Comparison of ENCODE assay signal across 1 cellular context in the genomic region with DNA sequence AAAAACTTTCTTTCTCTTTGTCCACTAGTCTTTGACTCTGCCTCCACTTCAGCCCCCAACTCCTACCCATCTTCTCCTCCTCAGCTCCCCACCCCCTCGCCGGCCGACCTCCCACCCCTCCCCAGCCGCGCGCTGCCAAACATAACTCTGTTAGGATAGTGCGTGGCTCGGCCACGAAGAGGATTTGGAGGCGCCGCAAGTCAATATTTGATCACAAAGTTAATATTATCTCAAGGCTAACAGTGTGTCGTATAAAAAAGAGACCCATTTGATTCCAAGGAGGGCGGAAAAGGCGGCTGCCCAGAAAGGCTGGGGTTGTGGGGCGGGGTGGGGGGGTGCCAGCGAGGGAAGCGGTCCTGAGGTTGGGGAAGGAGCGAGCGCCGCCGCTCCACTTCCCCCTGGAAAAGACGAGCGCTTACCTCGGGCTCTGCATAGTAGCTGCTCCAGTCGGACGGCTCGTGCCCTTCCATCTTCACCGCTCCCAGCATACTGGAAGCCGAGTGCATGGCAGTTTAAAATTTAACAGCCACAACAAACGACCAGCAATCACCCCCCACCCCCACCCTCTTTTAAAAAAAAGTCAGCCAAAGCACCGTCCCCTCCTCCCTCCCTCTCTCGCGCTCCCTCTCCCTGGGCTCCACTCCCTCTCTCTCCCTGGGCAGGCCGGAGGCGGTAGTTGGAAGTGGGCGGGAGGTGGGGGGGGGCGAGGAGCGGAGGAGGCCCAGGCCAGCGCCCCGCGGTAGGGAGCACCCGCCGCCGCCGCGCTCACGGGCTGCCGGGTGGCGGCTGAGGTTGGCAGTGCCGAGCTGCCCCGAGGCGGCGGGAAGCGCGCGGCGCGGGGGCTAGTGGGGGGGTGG.
TF ChIP-seq lines count a peak whose summit lies in the region.

A gene (minus strand): TSS at position 800 of the 857 bp plus-strand sequence. CDS start 294 bp downstream, at position 506.

TF ChIP-seq in HepG2, 621 proteins besides CTCF, POLR2A, EP300 and RAD21 (continued from another document and continues in another):
- TF ChIP-seq, protein P1, sequence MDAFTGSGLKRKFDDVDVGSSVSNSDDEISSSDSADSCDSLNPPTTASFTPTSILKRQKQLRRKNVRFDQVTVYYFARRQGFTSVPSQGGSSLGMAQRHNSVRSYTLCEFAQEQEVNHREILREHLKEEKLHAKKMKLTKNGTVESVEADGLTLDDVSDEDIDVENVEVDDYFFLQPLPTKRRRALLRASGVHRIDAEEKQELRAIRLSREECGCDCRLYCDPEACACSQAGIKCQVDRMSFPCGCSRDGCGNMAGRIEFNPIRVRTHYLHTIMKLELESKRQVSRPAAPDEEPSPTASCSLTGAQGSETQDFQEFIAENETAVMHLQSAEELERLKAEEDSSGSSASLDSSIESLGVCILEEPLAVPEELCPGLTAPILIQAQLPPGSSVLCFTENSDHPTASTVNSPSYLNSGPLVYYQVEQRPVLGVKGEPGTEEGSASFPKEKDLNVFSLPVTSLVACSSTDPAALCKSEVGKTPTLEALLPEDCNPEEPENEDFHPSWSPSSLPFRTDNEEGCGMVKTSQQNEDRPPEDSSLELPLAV (CRISPR knock-in tag; conservative IDR thresholded peaks at IDR 0.05; ENCODE audit: low read depth), result no peak
- TF ChIP-seq ZNF772 (CRISPR knock-in tag; IDR thresholded peaks at IDR 0.05), result 0 out of 2 replicates have a peak, but pooled peaks have one; percentile 23
- TF ChIP-seq ZNF747 (CRISPR knock-in tag; IDR thresholded peaks at IDR 0.05; ENCODE audit: borderline replicate concordance), result peak; percentile 23; the same call in 1 of the 2 replicates
- no peak for TF ChIP-seq ZNF292 (CRISPR knock-in tag; IDR thresholded peaks at IDR 0.05; ENCODE audit: borderline replicate concordance, low read depth)
- TF ChIP-seq, protein P2, sequence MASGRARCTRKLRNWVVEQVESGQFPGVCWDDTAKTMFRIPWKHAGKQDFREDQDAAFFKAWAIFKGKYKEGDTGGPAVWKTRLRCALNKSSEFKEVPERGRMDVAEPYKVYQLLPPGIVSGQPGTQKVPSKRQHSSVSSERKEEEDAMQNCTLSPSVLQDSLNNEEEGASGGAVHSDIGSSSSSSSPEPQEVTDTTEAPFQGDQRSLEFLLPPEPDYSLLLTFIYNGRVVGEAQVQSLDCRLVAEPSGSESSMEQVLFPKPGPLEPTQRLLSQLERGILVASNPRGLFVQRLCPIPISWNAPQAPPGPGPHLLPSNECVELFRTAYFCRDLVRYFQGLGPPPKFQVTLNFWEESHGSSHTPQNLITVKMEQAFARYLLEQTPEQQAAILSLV (CRISPR knock-in tag; IDR thresholded peaks at IDR 0.05; ENCODE audit: borderline replicate concordance), result peak; percentile 58; the same call in 1 of the 2 replicates
- peak; percentile 67 for TF ChIP-seq SKI (IDR thresholded peaks at IDR 0.05; ENCODE audit: partially characterized antibody)
- TF ChIP-seq NR2F2 (IDR thresholded peaks at IDR 0.05; ENCODE audit: borderline replicate concordance, low read depth), result peak; percentile 53; the same call in 1 of the 2 replicates
- TF ChIP-seq ZSCAN31 (CRISPR knock-in tag; IDR thresholded peaks at IDR 0.05; ENCODE audit: low read depth), result peak; percentile 40; the same call in 1 of the 2 replicates
- peak; percentile 92 for TF ChIP-seq TMF1 (CRISPR knock-in tag; IDR thresholded peaks at IDR 0.05; ENCODE audit: low read depth)
- peak; percentile 56; the same call in 1 of the 2 replicates for TF ChIP-seq ZFP41 (CRISPR knock-in tag; IDR thresholded peaks at IDR 0.05; ENCODE audit: borderline replicate concordance)
- no peak for TF ChIP-seq SMARCC2 (IDR thresholded peaks at IDR 0.05)
- 0 out of 2 replicates have a peak, but pooled peaks have one; percentile 77 for TF ChIP-seq ZNF550 (CRISPR knock-in tag; IDR thresholded peaks at IDR 0.05; ENCODE audit: borderline replicate concordance)
- peak; percentile 40; the same call in 1 of the 2 replicates for TF ChIP-seq ESRRA (CRISPR knock-in tag; IDR thresholded peaks at IDR 0.05; ENCODE audit: low read depth)
- peak; percentile 67 for TF ChIP-seq SOX13 (IDR thresholded peaks at IDR 0.05)
- TF ChIP-seq SOX13 (CRISPR knock-in tag; conservative IDR thresholded peaks at IDR 0.05 in 1 of 2, IDR thresholded peaks at IDR 0.05 in 1 of 2), result peak in 1 of 2 experiments; percentile 58; a peak in 1 of 4 replicates
- TF ChIP-seq ZNF713 (CRISPR knock-in tag; IDR thresholded peaks at IDR 0.05), result peak; percentile 90
- TF ChIP-seq, protein P3, sequence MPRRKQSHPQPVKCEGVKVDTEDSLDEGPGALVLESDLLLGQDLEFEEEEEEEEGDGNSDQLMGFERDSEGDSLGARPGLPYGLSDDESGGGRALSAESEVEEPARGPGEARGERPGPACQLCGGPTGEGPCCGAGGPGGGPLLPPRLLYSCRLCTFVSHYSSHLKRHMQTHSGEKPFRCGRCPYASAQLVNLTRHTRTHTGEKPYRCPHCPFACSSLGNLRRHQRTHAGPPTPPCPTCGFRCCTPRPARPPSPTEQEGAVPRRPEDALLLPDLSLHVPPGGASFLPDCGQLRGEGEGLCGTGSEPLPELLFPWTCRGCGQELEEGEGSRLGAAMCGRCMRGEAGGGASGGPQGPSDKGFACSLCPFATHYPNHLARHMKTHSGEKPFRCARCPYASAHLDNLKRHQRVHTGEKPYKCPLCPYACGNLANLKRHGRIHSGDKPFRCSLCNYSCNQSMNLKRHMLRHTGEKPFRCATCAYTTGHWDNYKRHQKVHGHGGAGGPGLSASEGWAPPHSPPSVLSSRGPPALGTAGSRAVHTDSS (CRISPR knock-in tag; conservative IDR thresholded peaks at IDR 0.05), result no peak
- TF ChIP-seq, protein P4, sequence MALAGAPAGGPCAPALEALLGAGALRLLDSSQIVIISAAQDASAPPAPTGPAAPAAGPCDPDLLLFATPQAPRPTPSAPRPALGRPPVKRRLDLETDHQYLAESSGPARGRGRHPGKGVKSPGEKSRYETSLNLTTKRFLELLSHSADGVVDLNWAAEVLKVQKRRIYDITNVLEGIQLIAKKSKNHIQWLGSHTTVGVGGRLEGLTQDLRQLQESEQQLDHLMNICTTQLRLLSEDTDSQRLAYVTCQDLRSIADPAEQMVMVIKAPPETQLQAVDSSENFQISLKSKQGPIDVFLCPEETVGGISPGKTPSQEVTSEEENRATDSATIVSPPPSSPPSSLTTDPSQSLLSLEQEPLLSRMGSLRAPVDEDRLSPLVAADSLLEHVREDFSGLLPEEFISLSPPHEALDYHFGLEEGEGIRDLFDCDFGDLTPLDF (CRISPR knock-in tag; IDR thresholded peaks at IDR 0.05), result no peak
- TF ChIP-seq HES4 (CRISPR knock-in tag; IDR thresholded peaks at IDR 0.05; ENCODE audit: borderline replicate concordance), result peak; percentile 0; the same call in 1 of the 2 replicates
- TF ChIP-seq, protein P5, sequence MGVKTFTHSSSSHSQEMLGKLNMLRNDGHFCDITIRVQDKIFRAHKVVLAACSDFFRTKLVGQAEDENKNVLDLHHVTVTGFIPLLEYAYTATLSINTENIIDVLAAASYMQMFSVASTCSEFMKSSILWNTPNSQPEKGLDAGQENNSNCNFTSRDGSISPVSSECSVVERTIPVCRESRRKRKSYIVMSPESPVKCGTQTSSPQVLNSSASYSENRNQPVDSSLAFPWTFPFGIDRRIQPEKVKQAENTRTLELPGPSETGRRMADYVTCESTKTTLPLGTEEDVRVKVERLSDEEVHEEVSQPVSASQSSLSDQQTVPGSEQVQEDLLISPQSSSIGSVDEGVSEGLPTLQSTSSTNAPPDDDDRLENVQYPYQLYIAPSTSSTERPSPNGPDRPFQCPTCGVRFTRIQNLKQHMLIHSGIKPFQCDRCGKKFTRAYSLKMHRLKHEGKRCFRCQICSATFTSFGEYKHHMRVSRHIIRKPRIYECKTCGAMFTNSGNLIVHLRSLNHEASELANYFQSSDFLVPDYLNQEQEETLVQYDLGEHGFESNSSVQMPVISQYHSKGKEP (CRISPR knock-in tag; IDR thresholded peaks at IDR 0.05), result 0 out of 2 replicates have a peak, but pooled peaks have one; percentile 82
- TF ChIP-seq SALL1 (CRISPR knock-in tag; IDR thresholded peaks at IDR 0.05), result peak; percentile 72
- no peak for TF ChIP-seq NR1H2 (CRISPR knock-in tag; IDR thresholded peaks at IDR 0.05; ENCODE audit: borderline replicate concordance, low read depth)
- TF ChIP-seq, protein P6, sequence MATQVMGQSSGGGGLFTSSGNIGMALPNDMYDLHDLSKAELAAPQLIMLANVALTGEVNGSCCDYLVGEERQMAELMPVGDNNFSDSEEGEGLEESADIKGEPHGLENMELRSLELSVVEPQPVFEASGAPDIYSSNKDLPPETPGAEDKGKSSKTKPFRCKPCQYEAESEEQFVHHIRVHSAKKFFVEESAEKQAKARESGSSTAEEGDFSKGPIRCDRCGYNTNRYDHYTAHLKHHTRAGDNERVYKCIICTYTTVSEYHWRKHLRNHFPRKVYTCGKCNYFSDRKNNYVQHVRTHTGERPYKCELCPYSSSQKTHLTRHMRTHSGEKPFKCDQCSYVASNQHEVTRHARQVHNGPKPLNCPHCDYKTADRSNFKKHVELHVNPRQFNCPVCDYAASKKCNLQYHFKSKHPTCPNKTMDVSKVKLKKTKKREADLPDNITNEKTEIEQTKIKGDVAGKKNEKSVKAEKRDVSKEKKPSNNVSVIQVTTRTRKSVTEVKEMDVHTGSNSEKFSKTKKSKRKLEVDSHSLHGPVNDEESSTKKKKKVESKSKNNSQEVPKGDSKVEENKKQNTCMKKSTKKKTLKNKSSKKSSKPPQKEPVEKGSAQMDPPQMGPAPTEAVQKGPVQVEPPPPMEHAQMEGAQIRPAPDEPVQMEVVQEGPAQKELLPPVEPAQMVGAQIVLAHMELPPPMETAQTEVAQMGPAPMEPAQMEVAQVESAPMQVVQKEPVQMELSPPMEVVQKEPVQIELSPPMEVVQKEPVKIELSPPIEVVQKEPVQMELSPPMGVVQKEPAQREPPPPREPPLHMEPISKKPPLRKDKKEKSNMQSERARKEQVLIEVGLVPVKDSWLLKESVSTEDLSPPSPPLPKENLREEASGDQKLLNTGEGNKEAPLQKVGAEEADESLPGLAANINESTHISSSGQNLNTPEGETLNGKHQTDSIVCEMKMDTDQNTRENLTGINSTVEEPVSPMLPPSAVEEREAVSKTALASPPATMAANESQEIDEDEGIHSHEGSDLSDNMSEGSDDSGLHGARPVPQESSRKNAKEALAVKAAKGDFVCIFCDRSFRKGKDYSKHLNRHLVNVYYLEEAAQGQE (IDR thresholded peaks at IDR 0.05; ENCODE audit: borderline replicate concordance in 1 of 2, low read depth in 1 of 2, low read length in 2 of 2), result peak in 1 of 2 experiments; percentile 54; a peak in 1 of 4 replicates
- 0 out of 2 replicates have a peak, but pooled peaks have one; percentile 72 for TF ChIP-seq THYN1 (CRISPR knock-in tag; IDR thresholded peaks at IDR 0.05; ENCODE audit: borderline replicate concordance, low read depth)
- TF ChIP-seq SIN3B (IDR thresholded peaks at IDR 0.05; ENCODE audit: low read length), result peak; percentile 35; the same call in 1 of the 2 replicates
- TF ChIP-seq, protein P7, sequence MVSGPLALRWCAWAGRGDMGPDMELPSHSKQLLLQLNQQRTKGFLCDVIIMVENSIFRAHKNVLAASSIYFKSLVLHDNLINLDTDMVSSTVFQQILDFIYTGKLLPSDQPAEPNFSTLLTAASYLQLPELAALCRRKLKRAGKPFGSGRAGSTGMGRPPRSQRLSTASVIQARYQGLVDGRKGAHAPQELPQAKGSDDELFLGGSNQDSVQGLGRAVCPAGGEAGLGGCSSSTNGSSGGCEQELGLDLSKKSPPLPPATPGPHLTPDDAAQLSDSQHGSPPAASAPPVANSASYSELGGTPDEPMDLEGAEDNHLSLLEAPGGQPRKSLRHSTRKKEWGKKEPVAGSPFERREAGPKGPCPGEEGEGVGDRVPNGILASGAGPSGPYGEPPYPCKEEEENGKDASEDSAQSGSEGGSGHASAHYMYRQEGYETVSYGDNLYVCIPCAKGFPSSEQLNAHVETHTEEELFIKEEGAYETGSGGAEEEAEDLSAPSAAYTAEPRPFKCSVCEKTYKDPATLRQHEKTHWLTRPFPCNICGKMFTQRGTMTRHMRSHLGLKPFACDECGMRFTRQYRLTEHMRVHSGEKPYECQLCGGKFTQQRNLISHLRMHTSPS (CRISPR knock-in tag; IDR thresholded peaks at IDR 0.05; ENCODE audit: low read depth), result peak; percentile 76; the same call in 1 of the 2 replicates
- peak; percentile 48 for TF ChIP-seq YY1 (IDR thresholded peaks at IDR 0.05; ENCODE audit: insufficient read depth, insufficient replicate concordance, low read depth, low read length)
- peak; percentile 91 for TF ChIP-seq PRPF4 (IDR thresholded peaks at IDR 0.05; ENCODE audit: low read depth, low read length, poor library complexity, severe bottlenecking)
- peak; percentile 38; the same call in 1 of the 2 replicates for TF ChIP-seq ZNF607 (CRISPR knock-in tag; IDR thresholded peaks at IDR 0.05; ENCODE audit: borderline replicate concordance)
- TF ChIP-seq, protein P8, sequence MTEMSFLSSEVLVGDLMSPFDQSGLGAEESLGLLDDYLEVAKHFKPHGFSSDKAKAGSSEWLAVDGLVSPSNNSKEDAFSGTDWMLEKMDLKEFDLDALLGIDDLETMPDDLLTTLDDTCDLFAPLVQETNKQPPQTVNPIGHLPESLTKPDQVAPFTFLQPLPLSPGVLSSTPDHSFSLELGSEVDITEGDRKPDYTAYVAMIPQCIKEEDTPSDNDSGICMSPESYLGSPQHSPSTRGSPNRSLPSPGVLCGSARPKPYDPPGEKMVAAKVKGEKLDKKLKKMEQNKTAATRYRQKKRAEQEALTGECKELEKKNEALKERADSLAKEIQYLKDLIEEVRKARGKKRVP (CRISPR knock-in tag; IDR thresholded peaks at IDR 0.05), result peak in 1 of 2 experiments; percentile 43; a peak in 1 of 4 replicates
- TF ChIP-seq ZNF451 (CRISPR knock-in tag; IDR thresholded peaks at IDR 0.05), result peak; percentile 61; the same call in 1 of the 2 replicates
- TF ChIP-seq, protein P9, sequence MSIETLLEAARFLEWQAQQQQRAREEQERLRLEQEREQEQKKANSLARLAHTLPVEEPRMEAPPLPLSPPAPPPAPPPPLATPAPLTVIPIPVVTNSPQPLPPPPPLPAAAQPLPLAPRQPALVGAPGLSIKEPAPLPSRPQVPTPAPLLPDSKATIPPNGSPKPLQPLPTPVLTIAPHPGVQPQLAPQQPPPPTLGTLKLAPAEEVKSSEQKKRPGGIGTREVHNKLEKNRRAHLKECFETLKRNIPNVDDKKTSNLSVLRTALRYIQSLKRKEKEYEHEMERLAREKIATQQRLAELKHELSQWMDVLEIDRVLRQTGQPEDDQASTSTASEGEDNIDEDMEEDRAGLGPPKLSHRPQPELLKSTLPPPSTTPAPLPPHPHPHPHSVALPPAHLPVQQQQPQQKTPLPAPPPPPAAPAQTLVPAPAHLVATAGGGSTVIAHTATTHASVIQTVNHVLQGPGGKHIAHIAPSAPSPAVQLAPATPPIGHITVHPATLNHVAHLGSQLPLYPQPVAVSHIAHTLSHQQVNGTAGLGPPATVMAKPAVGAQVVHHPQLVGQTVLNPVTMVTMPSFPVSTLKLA (IDR thresholded peaks at IDR 0.05), result 0 out of 2 replicates have a peak, but pooled peaks have one; percentile 9
- TF ChIP-seq KLF6 (CRISPR knock-in tag; IDR thresholded peaks at IDR 0.05), result no peak
- TF ChIP-seq ZNF768 (CRISPR knock-in tag; IDR thresholded peaks at IDR 0.05), result no peak
- peak; percentile 66 for TF ChIP-seq ZNF331 (CRISPR knock-in tag; IDR thresholded peaks at IDR 0.05)
- no peak; the same call in 1 of the 2 replicates for TF ChIP-seq EED (CRISPR knock-in tag; IDR thresholded peaks at IDR 0.05)
- no peak for TF ChIP-seq MTA1 (CRISPR knock-in tag; IDR thresholded peaks at IDR 0.05; ENCODE audit: borderline replicate concordance)
- TF ChIP-seq, protein P10, sequence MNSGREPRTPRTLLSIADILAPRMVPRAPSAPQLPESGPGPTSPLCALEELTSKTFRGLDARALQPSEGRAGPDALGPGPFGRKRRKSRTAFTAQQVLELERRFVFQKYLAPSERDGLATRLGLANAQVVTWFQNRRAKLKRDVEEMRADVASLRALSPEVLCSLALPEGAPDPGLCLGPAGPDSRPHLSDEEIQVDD (CRISPR knock-in tag; IDR thresholded peaks at IDR 0.05; ENCODE audit: borderline replicate concordance), result no peak
